ENCODE assay signal across 8 cellular contexts in genomic region chr5:78295035-78295961, GRCh38. TPM values are rescaled to one million over a fixed set of nuclear protein-coding genes. Genes with fewer than 3 reads are reported as not detected.
DNase-seq lines count a peak whose midpoint lies in the region; ATAC-seq and TF ChIP-seq lines count a peak whose summit lies in the region.

No MANE protein-coding gene starts in this region.

- H3K4me3 Mint-ChIP-seq in activated T-helper 2 cell treated with anti-CD3 and anti-CD28 coated beads, Interferon-gamma antibody, Interleukin-2, Interleukin-4, amounts not matched to agents 10 μg/mL and 5 μg/mL and 100 μg/mL, durations not matched to agents 14 hours and 24 hours and 36 hours (ENCODE audit: low read depth): peak overlapping the region; percentile 99

- no peaks in the 10 kb centered on the region for H3K9me3 ChIP-seq in OCI-LY3 (ENCODE audit: insufficient read depth, low read length)
- H3K9me3 ChIP-seq in upper lobe of left lung: no peaks in the 10 kb centered on the region

- peak overlapping the region; percentile 100 for H3K4me2 ChIP-seq in OCI-LY3 (ENCODE audit: low read length)

- TF ChIP-seq POLR2A in upper lobe of left lung (IDR thresholded peaks at IDR 0.05): no peak

- H3K4me3 ChIP-seq in OCI-LY3 (ENCODE audit: low read length) (peak overlapping the region; percentile 97), upper lobe of left lung (peak overlapping the region; percentile 40 to 82 (median 75))

- H3K4me1 Mint-ChIP-seq in activated T-helper 2 cell treated with anti-CD3 and anti-CD28 coated beads, Interferon-gamma antibody, Interleukin-2, Interleukin-4, amounts not matched to agents 10 μg/mL and 5 μg/mL and 100 μg/mL, durations not matched to agents 14 hours and 24 hours and 36 hours (ENCODE audit: low read depth): peaks cover 25% of the 10 kb centered on the region

- peaks cover 5% of the 10 kb centered on the region; the same call in 1 of the 2 replicates for H3K4me1 ChIP-seq in OCI-LY3 (ENCODE audit: low read length)
- no peaks in the 10 kb centered on the region for H3K4me1 ChIP-seq in foreskin keratinocyte
- H3K4me1 ChIP-seq in upper lobe of left lung: peaks cover 20 to 32% (median 24%) of the 10 kb centered on the region in 4 donors

- H3K27me3 ChIP-seq in OCI-LY3 (ENCODE audit: low read depth, low read length) (no peaks in the 10 kb centered on the region; the same call in 1 of the 2 replicates), foreskin keratinocyte (no peaks in the 10 kb centered on the region), upper lobe of left lung (no peaks in the 10 kb centered on the region)

- TF ChIP-seq EP300 in upper lobe of left lung (IDR thresholded peaks at IDR 0.05): no peak

- peaks cover 16% of the 10 kb centered on the region for H3K36me3 Mint-ChIP-seq in activated T-helper 2 cell treated with anti-CD3 and anti-CD28 coated beads, Interferon-gamma antibody, Interleukin-2, Interleukin-4, amounts not matched to agents 10 μg/mL and 5 μg/mL and 100 μg/mL, durations not matched to agents 14 hours and 24 hours and 36 hours (ENCODE audit: low read depth)

- H3K27ac Mint-ChIP-seq in activated T-helper 2 cell treated with anti-CD3 and anti-CD28 coated beads, Interferon-gamma antibody, Interleukin-2, Interleukin-4, amounts not matched to agents 10 μg/mL and 5 μg/mL and 100 μg/mL, durations not matched to agents 14 hours and 24 hours and 36 hours: peak overlapping the region; percentile 96

- no peaks in the 10 kb centered on the region for H4K20me1 ChIP-seq in OCI-LY3 (ENCODE audit: insufficient read depth, low read length)

- peaks cover 9% of the 10 kb centered on the region for H3K27me3 Mint-ChIP-seq in activated T-helper 2 cell treated with anti-CD3 and anti-CD28 coated beads, Interferon-gamma antibody, Interleukin-2, Interleukin-4, amounts not matched to agents 10 μg/mL and 5 μg/mL and 100 μg/mL, durations not matched to agents 14 hours and 24 hours and 36 hours (ENCODE audit: low read depth)

- peak overlapping the region; percentile 90 for H2AFZ ChIP-seq in OCI-LY3 (ENCODE audit: low read depth, low read length)

- DNase-seq in activated T-helper 2 cell treated with anti-CD3 and anti-CD28 coated beads, Interferon-gamma antibody, Interleukin-2, Interleukin-4, amounts not matched to agents 10 μg/mL and 5 μg/mL and 100 μg/mL, durations not matched to agents 14 hours and 24 hours and 36 hours (ENCODE audit: low spot score): peak; percentile 29
- DNase-seq in foreskin keratinocyte (peak; percentile 46 to 68), posterior cingulate gyrus (peak in 7 of 10 donors; percentile 11 to 83 (median 18)), upper lobe of left lung (peak; percentile 66 to 78)

- 4 to 5% methylated on average over 31 to 46 of the region's 46 CpGs for WGBS in upper lobe of left lung, 2 donors

- no peaks in the 10 kb centered on the region for H3K9me3 Mint-ChIP-seq in activated T-helper 2 cell treated with anti-CD3 and anti-CD28 coated beads, Interferon-gamma antibody, Interleukin-2, Interleukin-4, amounts not matched to agents 10 μg/mL and 5 μg/mL and 100 μg/mL, durations not matched to agents 14 hours and 24 hours and 36 hours

- intact Hi-C loops in activated T-helper 2 cell treated with anti-CD3 and anti-CD28 coated beads, Interferon-gamma antibody, Interleukin-2, Interleukin-4, amounts not matched to agents 10 μg/mL and 5 μg/mL and 100 μg/mL, durations not matched to agents 14 hours and 24 hours and 36 hours (cut with micrococcal nuclease): loop anchor here (10.0 kb wide), 1 partner anchor 1220 kb away; the partner anchor contains the start of gene HOMER1
- intact Hi-C loops in posterior cingulate gyrus (cut with DNase I): loop anchor here (10.0 kb wide), 2 partner anchors 520 to 680 kb away; partner anchors contain the start of gene TBCA

- H3K79me2 ChIP-seq in OCI-LY3 (ENCODE audit: low read length): peaks cover 20% of the 10 kb centered on the region

- no peaks in the 10 kb centered on the region for H3K36me3 ChIP-seq in OCI-LY3 (replicated peaks; ENCODE audit: low read depth, low read length)
- no peaks in the 10 kb centered on the region for H3K36me3 ChIP-seq in upper lobe of left lung

- peak overlapping the region; percentile 25 for H3K27ac ChIP-seq in OCI-LY3 (ENCODE audit: low read length)
- no peak overlapping the region for H3K27ac ChIP-seq in foreskin keratinocyte
- H3K27ac ChIP-seq in upper lobe of left lung: peak overlapping the region; percentile 85 to 95 (median 92)

- H3K9ac ChIP-seq in OCI-LY3 (ENCODE audit: low read length): peak overlapping the region; percentile 65

- TF ChIP-seq CTCF in GM12873 (IDR thresholded peaks at IDR 0.05; ENCODE audit: insufficient read depth, low read depth, low read length, missing control alignments): peak; percentile 56
- TF ChIP-seq CTCF in OCI-LY3 (IDR thresholded peaks at IDR 0.05; ENCODE audit: low read depth, low read length): 0 out of 2 replicates have a peak, but pooled peaks have one; percentile 20
- TF ChIP-seq CTCF in foreskin keratinocyte (conservative IDR thresholded peaks at IDR 0.05): peak; percentile 57
- peak; percentile 22 to 49 (median 40) for TF ChIP-seq CTCF in upper lobe of left lung (IDR thresholded peaks at IDR 0.05)

- peak; percentile 15 for ATAC-seq in HG02852 (IDR thresholded peaks at IDR 0.05; ENCODE audit: unreplicated experiment)
- ATAC-seq in foreskin keratinocyte: peak; percentile 73
- ATAC-seq in upper lobe of left lung (ENCODE audit: low FRiP score in 2 of 2): peak; percentile 56 to 70
- ATAC-seq in GM18870 (IDR thresholded peaks at IDR 0.05; ENCODE audit: unreplicated experiment): no peak

RNA-seq across cellular contexts. Expression of gene AP3B1, which starts 0.8 kb away (rescaled TPM):
- total RNA-seq in activated T-helper 2 cell treated with anti-CD3 and anti-CD28 coated beads, Interferon-gamma antibody, Interleukin-2, Interleukin-4, amounts not matched to agents 10 μg/mL and 5 μg/mL and 100 μg/mL, durations not matched to agents 14 hours and 24 hours and 36 hours: 42.9 and 43.9 TPM in 2 replicates
- total RNA-seq in foreskin keratinocyte: 60.6 and 63.6 TPM in 2 replicates
- 42.2 and 47.1 TPM in 2 replicates for polyA plus RNA-seq in foreskin keratinocyte
- 10 to 100 TPM; 25.7 to 66.9 (median 37.8) TPM for total RNA-seq in upper lobe of left lung

Comparison
In these comparisons a context has a peak if more than half of its experiments do, and no peak if none do; other contexts are left out.
1. DNase-seq: peak in every context shown above with its lines; median percentile 72 in upper lobe of left lung; 57 in foreskin keratinocyte; 29 in activated T-helper 2 cell treated with anti-CD3 and anti-CD28 coated beads, Interferon-gamma antibody, Interleukin-2, Interleukin-4, amounts not matched to agents 10 μg/mL and 5 μg/mL and 100 μg/mL, durations not matched to agents 14 hours and 24 hours and 36 hours; 18 in posterior cingulate gyrus.